ENCODE assay signal across 11 cellular contexts in the genomic region with DNA sequence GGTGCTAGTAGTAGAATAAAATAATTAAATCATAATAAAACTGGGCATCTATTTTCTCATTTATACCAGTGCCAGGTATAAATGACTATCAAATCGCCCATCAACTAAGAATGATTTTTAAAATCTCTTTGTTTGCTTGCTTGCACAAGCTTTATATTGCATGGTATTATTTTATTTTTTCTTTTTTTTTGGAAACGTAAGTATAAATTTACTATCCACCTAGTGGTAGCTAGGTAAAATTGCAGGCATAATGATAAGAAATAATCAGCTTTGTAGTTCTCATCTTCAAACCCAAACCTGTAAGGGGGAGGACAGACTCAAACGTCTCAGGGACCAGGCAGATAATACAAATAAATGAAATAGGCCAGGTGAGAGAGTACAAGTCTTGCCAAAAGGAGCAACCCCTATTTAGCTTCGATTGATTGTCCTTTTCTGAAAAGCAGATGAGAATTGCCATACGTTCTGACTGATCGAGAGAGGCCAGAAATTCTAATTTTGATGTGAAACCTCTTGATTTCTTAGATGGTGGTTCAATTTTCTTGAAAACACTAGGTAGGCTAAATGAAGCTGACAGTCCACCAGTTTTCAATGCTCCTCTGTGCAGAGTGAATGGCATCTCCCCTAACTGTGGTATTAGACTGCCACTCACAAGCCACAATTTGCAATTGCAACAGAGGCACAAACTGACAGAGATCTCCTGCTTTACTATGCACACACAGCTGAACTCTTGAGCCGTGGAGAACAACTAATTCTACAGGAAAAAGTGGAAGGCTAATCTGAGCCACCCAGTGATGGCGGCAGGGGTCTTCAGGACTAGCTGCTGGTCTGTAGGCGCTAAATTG.
DNase-seq lines count a peak whose midpoint lies in the region; FAIRE-seq and TF ChIP-seq lines count a peak whose summit lies in the region.
"Had no signal": no experiment of that assay in that cellular context is flagged by ENCODE, and none has a peak within 500 bp of the region (broad histone marks: within the 10 kb centered on the region; RNA-seq: fewer than 3 reads in every experiment).

No MANE protein-coding gene starts in this region.

- peaks cover 0 to 11% (median 0%) of the 10 kb centered on the region in 4 donors for H3K9me3 ChIP-seq in esophagus muscularis mucosa
- H3K9me3 ChIP-seq in smooth muscle cell (replicated peaks; ENCODE audit: low read depth), result no peaks in the 10 kb centered on the region
- peaks cover 0 to 7% of the 10 kb centered on the region in 2 donors for H3K9me3 ChIP-seq in right atrium auricular region

- H3K27ac ChIP-seq in esophagus muscularis mucosa (replicated peaks in 1 of 4), result no peak overlapping the region
- no peak overlapping the region for H3K27ac ChIP-seq in smooth muscle cell (ENCODE audit: low read depth)
- no peak overlapping the region for H3K27ac ChIP-seq in right atrium auricular region
- H3K27ac ChIP-seq: HL-60 had no signal

- intact Hi-C loops in esophagus muscularis mucosa (cut with DNase I), result no loop called here

- H2AFZ ChIP-seq in smooth muscle cell (ENCODE audit: low read depth), result no peak overlapping the region

- H3K79me2 ChIP-seq in smooth muscle cell (ENCODE audit: low read depth), result no peaks in the 10 kb centered on the region

- DNase-seq in NCI-H82 (lab: John Stamatoyannopoulos, UW), result peak; percentile 14
- no peak for DNase-seq in NCI-H82 treated with DMSO at 0.1 percent for 48 hours (lab: John Stamatoyannopoulos, UW; ENCODE audit: unreplicated experiment)
- DNase-seq in NB4 (ENCODE audit: low read depth), result peak; percentile 19
- no peak for DNase-seq in esophagus muscularis mucosa (ENCODE audit: extremely low spot score)
- no peak for DNase-seq in smooth muscle cell (lab: John Stamatoyannopoulos, UW; ENCODE audit: unreplicated experiment)
- no peak for DNase-seq in NCI-H2171 treated with DMSO at 0.1 percent for 48 hours (lab: John Stamatoyannopoulos, UW)
- DNase-seq in right atrium auricular region (ENCODE audit: low spot score), result no peak
- DNase-seq in GM19239 (ENCODE audit: insufficient read length, low spot score), result no peak
- DNase-seq: NCI-H1436 treated with DMSO at 0.1 percent for 48 hours; stimulated activated CD4-positive, alpha-beta T cell treated with anti-CD3 and anti-CD28 coated beads, Interleukin-2, amount 100 ng/mL, for 48 hours had no signal

- H3K36me3 ChIP-seq in esophagus muscularis mucosa (no peaks in the 10 kb centered on the region), smooth muscle cell (ENCODE audit: low read depth) (no peaks in the 10 kb centered on the region), right atrium auricular region (no peaks in the 10 kb centered on the region)

- H4K20me1 ChIP-seq in smooth muscle cell (ENCODE audit: low read depth), result no peaks in the 10 kb centered on the region

- H3F3A ChIP-seq in smooth muscle cell (ENCODE audit: low read depth), result peaks cover 5% of the 10 kb centered on the region

- no peak overlapping the region for H3K4me2 ChIP-seq in smooth muscle cell

- WGBS in esophagus muscularis mucosa, result 92% methylated on average over 9 of the region's 9 CpGs
- WGBS in smooth muscle cell (ENCODE audit: low lambda C conversion rate), result 87% methylated on average over 9 of the region's 9 CpGs

- no peak for TF ChIP-seq EP300 in esophagus muscularis mucosa (IDR thresholded peaks at IDR 0.05)

- FAIRE-seq in GM19239 (lab: Jason Lieb, UNC), result no peak

- TF ChIP-seq CTCF in NB4 (IDR thresholded peaks at IDR 0.05; ENCODE audit: low read depth, low read length) (no peak), esophagus muscularis mucosa (IDR thresholded peaks at IDR 0.05) (peak in 2 of 3 experiments; percentile 8 to 15), smooth muscle cell (IDR thresholded peaks at IDR 0.05; ENCODE audit: borderline replicate concordance, insufficient read depth, poor library complexity, severe bottlenecking) (peak; percentile 52), right atrium auricular region (IDR thresholded peaks at IDR 0.05) (peak in 1 of 2 donors; percentile 25)

- TF ChIP-seq POLR2A in NB4 (IDR thresholded peaks at IDR 0.05; ENCODE audit: extremely low read depth, insufficient read length), result no peak
- no peak for TF ChIP-seq POLR2A in esophagus muscularis mucosa (IDR thresholded peaks at IDR 0.05; ENCODE audit: low read depth)

- no peak overlapping the region for H3K9ac ChIP-seq in smooth muscle cell (ENCODE audit: low read depth)

- H3K4me1 ChIP-seq in esophagus muscularis mucosa (no peaks in the 10 kb centered on the region), smooth muscle cell (ENCODE audit: low read depth) (peaks cover 2% of the 10 kb centered on the region), right atrium auricular region (no peaks in the 10 kb centered on the region)

- H3K27me3 ChIP-seq in esophagus muscularis mucosa, result no peaks in the 10 kb centered on the region
- H3K27me3 ChIP-seq in smooth muscle cell (ENCODE audit: low read depth), result no peaks in the 10 kb centered on the region
- H3K27me3 ChIP-seq in right atrium auricular region, result no peaks in the 10 kb centered on the region

- H3K4me3 ChIP-seq in NB4 (ENCODE audit: low read depth, low read length) (no peak overlapping the region), esophagus muscularis mucosa (no peak overlapping the region), smooth muscle cell (no peak overlapping the region), right atrium auricular region (no peak overlapping the region)

Comparison
In these comparisons a context has a peak if more than half of its experiments do, and no peak if none do; other contexts are left out.
1. DNase-seq: peak in NCI-H82 (single experiment) and NB4 (single experiment); none in NCI-H82 treated with DMSO at 0.1 percent for 48 hours (single experiment), esophagus muscularis mucosa (single experiment), smooth muscle cell (single experiment), NCI-H2171 treated with DMSO at 0.1 percent for 48 hours (single experiment), right atrium auricular region (single experiment) and GM19239 (single experiment).